Comparison of ENCODE assay signal across 18 cellular contexts in the genomic region with DNA sequence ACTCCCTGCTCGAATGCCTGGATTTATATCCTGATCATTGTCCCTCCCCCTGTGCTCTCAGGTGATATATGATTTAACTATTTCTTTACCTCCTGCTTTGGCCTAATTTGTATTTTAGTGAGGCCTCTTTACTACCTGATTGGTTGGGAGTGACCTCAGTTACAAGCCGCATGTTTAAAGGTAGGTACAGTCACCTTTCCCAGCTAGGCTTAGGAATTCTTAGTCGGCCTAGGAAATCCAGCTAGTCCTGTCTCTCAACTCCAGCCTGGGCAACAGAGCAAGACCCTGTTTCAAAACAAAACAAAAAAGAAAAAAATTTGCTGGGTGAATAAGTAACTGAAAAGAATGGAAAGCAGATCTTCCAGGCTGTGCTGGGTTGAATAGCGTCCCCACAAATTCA. TPM values are rescaled to one million over a fixed set of nuclear protein-coding genes. Genes with fewer than 3 reads are reported as not detected.
"Had no signal": no experiment of that assay in that cellular context is flagged by ENCODE, and none has a peak within 500 bp of the region (broad histone marks: within the 10 kb centered on the region; RNA-seq: fewer than 3 reads in every experiment).

No MANE protein-coding gene starts in this region.

- DNase-seq: activated CD4-positive, alpha-beta memory T cell treated with anti-CD3 and anti-CD28 coated beads for 36 hours; activated CD4-positive, alpha-beta T cell treated with anti-CD3 and anti-CD28 coated beads for 1 hour; activated CD4-positive, alpha-beta T cell treated with anti-CD3 and anti-CD28 coated beads, Interleukin-2, amount 10 ng/mL, durations not matched to agents 24 days and 14 days; activated CD8-positive, alpha-beta memory T cell treated with anti-CD3 and anti-CD28 coated beads for 24 hours; activated effector memory CD4-positive, alpha-beta T cell treated with anti-CD3 and anti-CD28 coated beads, Interleukin-2, amount 50 U/mL, for 16 hours; activated naive CD4-positive, alpha-beta T cell treated with Interleukin-2 at 50 U/mL for 16 hours; activated T-cell treated with anti-CD3 and anti-CD28 coated beads, Interleukin-2, amount 50 U/mL, for 4 hours; cerebellar nuclear complex; NCI-H1105 treated with DMSO at 0.1 percent for 48 hours; NCI-H1436 treated with DMSO at 0.1 percent for 48 hours; NCI-H187; NCI-H2081 treated with DMSO at 0.1 percent for 48 hours; NCI-H446; PC-3; T-helper 17 cell; T-helper 9 cell had no signal

- H3K36me3 Mint-ChIP-seq: activated CD4-positive, alpha-beta memory T cell treated with anti-CD3 and anti-CD28 coated beads for 36 hours; activated naive CD4-positive, alpha-beta T cell treated with anti-CD3 and anti-CD28 coated beads, Interleukin-2, amount 50 U/mL, for 72 hours had no signal

- H3K27ac Mint-ChIP-seq: activated CD4-positive, alpha-beta memory T cell treated with anti-CD3 and anti-CD28 coated beads for 36 hours; activated CD4-positive, alpha-beta T cell treated with anti-CD3 and anti-CD28 coated beads, Interleukin-2, amount 10 ng/mL, durations not matched to agents 24 days and 14 days; activated naive CD4-positive, alpha-beta T cell treated with anti-CD3 and anti-CD28 coated beads, Interleukin-2, amount 50 U/mL, for 72 hours; T-helper 17 cell; WTC11 had no signal

- H3K4me3 Mint-ChIP-seq: activated CD4-positive, alpha-beta memory T cell treated with anti-CD3 and anti-CD28 coated beads for 36 hours; activated CD4-positive, alpha-beta T cell treated with anti-CD3 and anti-CD28 coated beads, Interleukin-2, amount 10 ng/mL, durations not matched to agents 24 days and 14 days; activated T-cell treated with anti-CD3 and anti-CD28 coated beads, Interleukin-2, amount 50 U/mL, for 4 hours; T-helper 17 cell; WTC11 had no signal

- H3K9me3 Mint-ChIP-seq: activated CD4-positive, alpha-beta T cell treated with anti-CD3 and anti-CD28 coated beads, Interleukin-2, amount 10 ng/mL, durations not matched to agents 24 days and 14 days; activated naive CD4-positive, alpha-beta T cell treated with anti-CD3 and anti-CD28 coated beads, Interleukin-2, amount 50 U/mL, for 72 hours; activated T-cell treated with anti-CD3 and anti-CD28 coated beads, Interleukin-2, amount 50 U/mL, for 4 hours had no signal

- H3K4me1 Mint-ChIP-seq: T-helper 17 cell had no signal

RNA-seq across cellular contexts. Expression of gene ST6GALNAC2, which starts 26.8 kb away (rescaled TPM):
- total RNA-seq: activated CD4-positive, alpha-beta T cell treated with anti-CD3 and anti-CD28 coated beads, Interleukin-2, amount 10 ng/mL, durations not matched to agents 24 days and 14 days; activated naive CD4-positive, alpha-beta T cell treated with anti-CD3 and anti-CD28 coated beads, Interleukin-2, amount 50 U/mL, for 72 hours; activated T-cell treated with anti-CD3 and anti-CD28 coated beads, Interleukin-2, amount 50 U/mL, for 4 hours; WTC11 had no signal
